23 cellular contexts compared by ENCODE assay signal in the genomic region with DNA sequence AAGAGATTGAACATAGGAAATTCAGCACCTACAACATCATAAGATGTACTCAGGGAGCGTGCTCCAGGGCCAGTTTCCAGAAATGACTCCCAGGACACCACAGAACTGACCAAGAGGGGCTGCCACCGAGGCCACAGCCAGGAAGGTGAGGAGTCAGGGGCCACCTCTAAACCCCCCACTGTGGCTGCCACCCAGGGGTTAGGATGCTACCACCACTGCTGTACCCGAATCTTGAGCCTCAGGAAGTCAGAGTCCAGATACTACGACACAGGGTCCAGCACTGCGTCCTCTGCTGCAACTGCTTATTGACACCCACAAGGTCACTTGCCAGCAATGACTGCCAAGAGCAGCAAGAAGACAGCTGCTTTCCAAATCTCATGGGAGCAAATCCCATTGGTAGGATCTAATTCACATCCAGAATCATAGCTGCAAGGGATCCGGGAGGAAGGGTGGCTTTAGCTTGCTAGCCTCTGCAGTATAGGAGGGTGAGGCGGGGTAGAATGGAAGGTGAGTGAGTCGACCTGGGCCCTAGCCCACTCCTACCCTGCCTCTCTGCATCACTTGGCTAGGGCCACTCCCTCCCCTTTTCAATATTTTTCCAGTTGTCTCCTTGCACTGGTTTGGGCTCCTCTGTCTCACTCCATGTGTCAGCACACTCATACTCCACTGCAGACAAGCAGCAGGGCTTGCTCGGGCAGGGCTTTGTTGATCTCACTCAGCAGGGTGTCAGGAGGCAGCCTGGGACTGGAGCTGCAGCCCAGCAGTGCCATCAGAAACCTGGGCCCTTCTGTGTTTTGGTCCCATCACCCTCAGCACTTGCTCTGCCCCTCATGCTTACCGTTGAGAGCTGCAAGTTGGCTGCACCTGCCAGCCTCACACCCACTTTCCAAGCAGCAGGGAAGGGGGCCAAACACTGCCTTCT. TPM values are rescaled to one million over a fixed set of nuclear protein-coding genes. Genes with fewer than 3 reads are reported as not detected.
"Had no signal": no experiment of that assay in that cellular context is flagged by ENCODE, and none has a peak within 500 bp of the region (broad histone marks: within the 10 kb centered on the region; RNA-seq: fewer than 3 reads in every experiment).

No MANE protein-coding gene starts in this region.

- H3K9me3 ChIP-seq: prostate gland, suprapubic skin had no signal

- H3K36me3 ChIP-seq: esophagus squamous epithelium, prostate gland, suprapubic skin had no signal

- ATAC-seq: left colon; mucosa of descending colon; naive thymus-derived CD8-positive, alpha-beta T cell; sciatic nerve; stimulated activated naive B cell treated with anti-CD40 and anti-IgM and Interleukin-4, amounts not matched to agents 10 μg/mL and 1 μg/mL and 100 μg/mL, for 72 hours had no signal

- H3K36me3 Mint-ChIP-seq: brain had no signal

- H3K27me3 Mint-ChIP-seq: naive thymus-derived CD8-positive, alpha-beta T cell had no signal

- H3K4me1 ChIP-seq: prostate gland had no signal

- H3K27ac ChIP-seq: esophagus squamous epithelium, prostate gland, suprapubic skin had no signal

- DNase-seq: activated CD4-positive, alpha-beta memory T cell treated with anti-CD3 and anti-CD28 coated beads, Interleukin-2, amount 10 ng/mL, durations not matched to agents 7 days and 5 days; activated CD4-positive, alpha-beta T cell treated with anti-CD3 and anti-CD28 coated beads for 1 hour; activated CD8-positive, alpha-beta memory T cell treated with anti-CD3 and anti-CD28 coated beads, Interleukin-2, amount 50 U/mL, for 4 hours; activated naive CD4-positive, alpha-beta T cell; cerebellar nuclear complex; esophagus squamous epithelium; foreskin fibroblast; glutamatergic neuron; immature natural killer cell; left colon; mammary epithelial cell; mucosa of descending colon; naive thymus-derived CD8-positive, alpha-beta T cell; occipital lobe; stimulated activated CD4-positive, alpha-beta T cell treated with anti-CD3 and anti-CD28 coated beads, Interleukin-2, amount 100 ng/mL, for 24 hours; stimulated activated naive B cell treated with anti-CD40 and anti-IgM and Interleukin-4, amounts not matched to agents 10 μg/mL and 1 μg/mL and 100 μg/mL, for 72 hours; T-helper 2 cell had no signal

- H3K4me3 ChIP-seq: esophagus squamous epithelium, mucosa of descending colon, prostate gland, suprapubic skin had no signal

- H3K4me3 Mint-ChIP-seq: activated CD4-positive, alpha-beta memory T cell treated with anti-CD3 and anti-CD28 coated beads, Interleukin-2, amount 10 ng/mL, durations not matched to agents 7 days and 5 days; brain; immature natural killer cell; stimulated activated naive B cell treated with anti-CD40 and anti-IgM and Interleukin-4, amounts not matched to agents 10 μg/mL and 1 μg/mL and 100 μg/mL, for 72 hours had no signal

- H3K27ac Mint-ChIP-seq: activated CD4-positive, alpha-beta memory T cell treated with anti-CD3 and anti-CD28 coated beads, Interleukin-2, amount 10 ng/mL, durations not matched to agents 7 days and 5 days; brain; immature natural killer cell; stimulated activated naive B cell treated with anti-CD40 and anti-IgM and Interleukin-4, amounts not matched to agents 10 μg/mL and 1 μg/mL and 100 μg/mL, for 72 hours had no signal

RNA-seq across cellular contexts. Expression of a gene that starts 20.2 kb away (rescaled TPM):
- total RNA-seq: occipital lobe had no signal

RNA-seq across cellular contexts. Expression of a gene that starts 52.0 kb away (rescaled TPM):
- total RNA-seq: dermis microvascular lymphatic vessel endothelial cell, esophagus squamous epithelium, mammary epithelial cell, occipital lobe, sciatic nerve, suprapubic skin, ureter had no signal
